ENCODE assay signal across 9 cellular contexts in the genomic region with DNA sequence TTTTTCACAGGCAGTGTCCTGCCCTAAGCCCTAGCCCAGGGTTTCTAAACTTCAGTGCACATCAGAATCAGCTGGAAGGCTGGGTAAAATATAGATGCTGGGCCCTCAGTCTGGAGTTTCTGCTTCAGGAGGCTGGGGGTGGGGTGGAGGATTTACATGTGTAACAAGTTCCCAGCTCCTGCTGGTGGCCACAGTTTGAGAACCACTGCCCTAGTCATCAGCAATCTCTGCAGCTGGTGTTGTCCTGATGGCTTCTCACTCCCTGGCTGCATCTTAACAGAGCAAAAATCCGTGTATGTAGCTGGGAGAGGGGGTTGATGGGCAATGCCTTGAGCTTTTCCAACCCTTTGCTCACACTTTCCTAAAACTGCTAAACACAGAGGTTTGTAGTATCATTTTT.
DNase-seq lines count a peak whose midpoint lies in the region; ATAC-seq and TF ChIP-seq lines count a peak whose summit lies in the region.
"Had no signal": no experiment of that assay in that cellular context is flagged by ENCODE, and none has a peak within 500 bp of the region (broad histone marks: within the 10 kb centered on the region; RNA-seq: fewer than 3 reads in every experiment).

No MANE protein-coding gene starts in this region.

- CTCF ChIA-PET in PC-9 (lab: Charles Lee): no interaction called here

- peaks cover 20% of the 10 kb centered on the region for H3K4me1 ChIP-seq in body of pancreas
- H3K4me1 ChIP-seq in right cardiac atrium (ENCODE audit: control insufficient read depth, insufficient read depth, low read length): peaks cover 13% of the 10 kb centered on the region
- peaks cover 24% of the 10 kb centered on the region for H3K4me1 ChIP-seq in skeletal muscle satellite cell (ENCODE audit: control insufficient read depth, insufficient read depth, low read length)
- no peaks in the 10 kb centered on the region for H3K4me1 ChIP-seq in PC-9 (replicated peaks; ENCODE audit: insufficient read depth)

- H4K20me1 ChIP-seq in PC-9 (ENCODE audit: insufficient read depth): no peaks in the 10 kb centered on the region

- DNase-seq in H4 (ENCODE audit: low spot score) (peak; percentile 86), body of pancreas (peak in 2 of 4 donors; percentile 34 to 36), right cardiac atrium (peak; percentile 58 to 73 (median 65)), NOMO-1 treated with dmso at 0.1 percent for 144 hours (lab: John Stamatoyannopoulos, UW; ENCODE audit: unreplicated experiment) (no peak), PC-9 (no peak)
- no peak for DNase-seq in stimulated activated CD8-positive, alpha-beta memory T cell treated with anti-CD3 and anti-CD28 coated beads, Interleukin-4, amount 100 ng/mL, for 48 hours
- DNase-seq: DND-41 had no signal

- no peaks in the 10 kb centered on the region for H3K36me3 ChIP-seq in body of pancreas (replicated peaks in 1 of 2; ENCODE audit: insufficient read depth in 1 of 2, low read depth in 2 of 2)
- H3K36me3 ChIP-seq in skeletal muscle satellite cell (ENCODE audit: insufficient read depth, low read length): no peaks in the 10 kb centered on the region
- no peaks in the 10 kb centered on the region for H3K36me3 ChIP-seq in PC-9 (ENCODE audit: low read depth)

- BruUV-seq in PC-9 (replicated peaks; lab: Mats Ljungman, UMichigan): no TSS peak

- ATAC-seq in body of pancreas (no peak), right cardiac atrium (no peak), GM18498 (IDR thresholded peaks at IDR 0.05; ENCODE audit: unreplicated experiment) (no peak)

- no peaks in the 10 kb centered on the region for H3K9me2 ChIP-seq in PC-9 (ENCODE audit: insufficient read depth)

- H3K27ac ChIP-seq in body of pancreas (peak overlapping the region in 3 of 4 donors; percentile 48 to 71 (median 65)), right cardiac atrium (ENCODE audit: low read length) (peak overlapping the region; percentile 94), PC-9 (no peak overlapping the region)

- TF ChIP-seq CTCF in body of pancreas (IDR thresholded peaks at IDR 0.05): no peak
- TF ChIP-seq CTCF in PC-9 (conservative IDR thresholded peaks at IDR 0.05): no peak

- H2AFZ ChIP-seq in PC-9: no peak overlapping the region

- POLR2A ChIA-PET in PC-9 (lab: Charles Lee; ENCODE audit: unreplicated experiment): no interaction called here

- 27 to 43% methylated on average over 1 of the region's 1 CpG for WGBS in body of pancreas, 2 donors
- 13% methylated on average over 1 of the region's 1 CpG for WGBS in right cardiac atrium

- intact Hi-C loops in body of pancreas (cut with DNase I): loop anchor here (10.0 kb wide), 1 partner anchor 266 kb away; no protein-coding TSS in a partner anchor
- intact Hi-C loops in right cardiac atrium (cut with DNase I): loop anchor here (2.0 to 10.0 kb wide), 11 partner anchors 113 to 263 kb away; partner anchors contain the start of gene KLF9 (in 2 of the 4)
- intact Hi-C loops in PC-9 (cut with micrococcal nuclease; ENCODE audit: unreplicated experiment): loop anchor here (5.0 to 10.0 kb wide), 3 partner anchors 488 to 926 kb away; partner anchors contain the start of gene APBA1

- H3K4me2 ChIP-seq in skeletal muscle satellite cell (ENCODE audit: low read length): peak overlapping the region; percentile 78
- no peak overlapping the region for H3K4me2 ChIP-seq in PC-9

- no peaks in the 10 kb centered on the region for H3F3A ChIP-seq in PC-9 (ENCODE audit: insufficient read depth, low read depth)

- H3K9ac ChIP-seq in skeletal muscle satellite cell (ENCODE audit: low read depth, low read length): peak overlapping the region; percentile 93

- H3K27me3 ChIP-seq in body of pancreas (no peaks in the 10 kb centered on the region), right cardiac atrium (ENCODE audit: control insufficient read depth, insufficient read depth) (no peaks in the 10 kb centered on the region), skeletal muscle satellite cell (ENCODE audit: control insufficient read depth, insufficient read depth, low read length) (no peaks in the 10 kb centered on the region), PC-9 (ENCODE audit: insufficient read depth, low read depth) (no peaks in the 10 kb centered on the region)

- no peaks in the 10 kb centered on the region for H3K79me2 ChIP-seq in PC-9 (ENCODE audit: low read depth)

- no peak for TF ChIP-seq POLR2A in body of pancreas (IDR thresholded peaks at IDR 0.05)

- H3K4me3 ChIP-seq in body of pancreas: no peak overlapping the region
- H3K4me3 ChIP-seq in right cardiac atrium (ENCODE audit: low read length): no peak overlapping the region
- peak overlapping the region; percentile 20 for H3K4me3 ChIP-seq in skeletal muscle satellite cell (ENCODE audit: low read length)
- H3K4me3 ChIP-seq in PC-9: no peak overlapping the region

- H3K9me3 ChIP-seq in body of pancreas (no peaks in the 10 kb centered on the region), right cardiac atrium (ENCODE audit: control insufficient read depth, low read length) (no peaks in the 10 kb centered on the region), skeletal muscle satellite cell (replicated peaks; ENCODE audit: low read length) (no peaks in the 10 kb centered on the region), PC-9 (ENCODE audit: insufficient read depth, low read depth) (no peaks in the 10 kb centered on the region)

Comparison
In these comparisons a context has a peak if more than half of its experiments do, and no peak if none do; other contexts are left out.
1. DNase-seq: peak in H4 (single experiment) and right cardiac atrium (3 of 3); none in NOMO-1 treated with dmso at 0.1 percent for 144 hours (single experiment), PC-9 (0 of 2) and stimulated activated CD8-positive, alpha-beta memory T cell treated with anti-CD3 and anti-CD28 coated beads, Interleukin-4, amount 100 ng/mL, for 48 hours (single experiment).